ENCODE assay signal across 10 cellular contexts in the genomic region with DNA sequence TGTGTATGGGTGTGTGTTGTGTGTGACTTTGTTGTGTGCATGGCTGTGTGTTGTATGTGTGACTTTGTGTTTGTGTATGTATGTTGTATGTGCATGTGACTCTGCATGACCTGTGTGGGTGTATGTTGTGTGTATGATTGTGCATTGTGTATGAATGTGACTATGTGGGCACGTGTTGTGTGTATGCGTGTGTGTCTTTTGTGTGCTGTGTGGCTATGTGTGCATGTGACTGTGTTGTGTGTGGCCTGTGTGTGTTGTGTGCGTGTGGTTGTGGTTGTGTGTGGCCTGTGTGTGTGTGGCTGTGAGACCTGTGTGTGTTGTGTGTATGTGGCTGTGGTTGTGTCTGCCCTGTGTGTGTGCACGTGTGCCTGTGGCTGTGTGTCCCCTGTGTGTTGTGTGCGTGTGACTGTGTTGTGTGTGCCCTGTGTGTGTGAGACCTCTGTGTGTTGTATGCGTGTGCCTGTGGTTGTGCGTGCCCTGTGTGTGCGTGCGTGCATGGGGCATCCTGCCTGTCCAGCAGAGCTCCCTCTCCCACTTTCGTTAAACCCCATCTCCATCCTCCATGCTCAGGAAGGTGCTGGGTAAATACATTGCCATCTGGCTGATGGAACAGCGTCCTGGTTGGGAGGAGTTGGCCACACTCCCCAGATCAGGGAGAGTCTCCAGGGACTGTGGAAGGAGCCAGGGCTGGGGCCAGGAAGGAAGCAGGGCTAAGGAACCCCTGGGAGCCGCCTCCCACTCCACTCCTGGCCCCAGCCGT.
DNase-seq lines count a peak whose midpoint lies in the region; ATAC-seq, FAIRE-seq and TF ChIP-seq lines count a peak whose summit lies in the region.
"Had no signal": no experiment of that assay in that cellular context is flagged by ENCODE, and none has a peak within 500 bp of the region (broad histone marks: within the 10 kb centered on the region; RNA-seq: fewer than 3 reads in every experiment).

No MANE protein-coding gene starts in this region.

- ATAC-seq in mucosa of descending colon (peak; percentile 71), GM21723 (IDR thresholded peaks at IDR 0.05; ENCODE audit: unreplicated experiment) (no peak)

- peak overlapping the region in 5 of 8 donors; percentile 9 to 79 (median 66) for H3K27ac Mint-ChIP-seq in CD8-positive, alpha-beta memory T cell
- H3K27ac Mint-ChIP-seq in brain: peak overlapping the region; percentile 63 to 90 (median 86)

- peak; percentile 99 for FAIRE-seq in HTR-8/SVneo (lab: Jason Lieb, UNC)

- POLR2A ChIA-PET in CD8-positive, alpha-beta memory T cell (lab: Charles Lee): no interaction called here

- H3K4me1 Mint-ChIP-seq in CD8-positive, alpha-beta memory T cell: peaks cover 10 to 16% (median 16%) of the 10 kb centered on the region in 3 donors
- peaks cover 80% of the 10 kb centered on the region for H3K4me1 Mint-ChIP-seq in brain

- H3K27me3 ChIP-seq in CD8-positive, alpha-beta memory T cell (ENCODE audit: insufficient read depth, low read length, poor library complexity, severe bottlenecking): no peaks in the 10 kb centered on the region
- no peaks in the 10 kb centered on the region for H3K27me3 ChIP-seq in tibial nerve

- H3K9me3 ChIP-seq in CD8-positive, alpha-beta memory T cell (ENCODE audit: low read length): no peaks in the 10 kb centered on the region
- H3K9me3 ChIP-seq in mucosa of descending colon (no peaks in the 10 kb centered on the region), tibial nerve (no peaks in the 10 kb centered on the region)

- CTCF ChIA-PET in CD8-positive, alpha-beta memory T cell (lab: Charles Lee): interaction anchor here (0.6 to 1.2 kb wide), 2 partner anchors 103 to 226 kb away, joined by 3 read pairs; no protein-coding TSS in a partner anchor

- no peaks in the 10 kb centered on the region for H3K36me3 ChIP-seq in CD8-positive, alpha-beta memory T cell (ENCODE audit: insufficient read depth, low read length)
- H3K36me3 ChIP-seq in mucosa of descending colon (ENCODE audit: low read depth) (no peaks in the 10 kb centered on the region), tibial nerve (no peaks in the 10 kb centered on the region)

- H3K27me3 Mint-ChIP-seq in CD8-positive, alpha-beta memory T cell: peaks cover 4 to 7% of the 10 kb centered on the region in 2 donors
- H3K27me3 Mint-ChIP-seq in brain: peaks cover 5% of the 10 kb centered on the region

- peaks cover 6% of the 10 kb centered on the region for H3K4me1 ChIP-seq in CD8-positive, alpha-beta memory T cell (ENCODE audit: insufficient read depth, low read length)
- H3K4me1 ChIP-seq in mucosa of descending colon (ENCODE audit: low read depth) (peaks cover 19% of the 10 kb centered on the region), tibial nerve (peaks cover 0 to 43% (median 7%) of the 10 kb centered on the region in 4 donors)

- intact Hi-C loops in mucosa of descending colon (cut with DNase I, micrococcal nuclease): no loop called here

- no peaks in the 10 kb centered on the region for H3K36me3 Mint-ChIP-seq in CD8-positive, alpha-beta memory T cell
- peaks cover 11% of the 10 kb centered on the region for H3K36me3 Mint-ChIP-seq in brain

- peaks cover 0 to 9% (median 4%) of the 10 kb centered on the region in 5 donors for H3K9me3 Mint-ChIP-seq in CD8-positive, alpha-beta memory T cell
- H3K9me3 Mint-ChIP-seq in brain: peaks cover 0 to 4% (median 2%) of the 10 kb centered on the region in 5 experiments

- TF ChIP-seq POLR2A in tibial nerve (IDR thresholded peaks at IDR 0.05): no peak

- DNase-seq in CD8-positive, alpha-beta memory T cell: no peak
- DNase-seq in HTR-8/SVneo (ENCODE audit: insufficient read length, low spot score) (no peak), mucosa of descending colon (peak in 2 of 3 donors; percentile 33 to 57), iPS-NIHi7 (ENCODE audit: extremely low spot score) (no peak), tibial nerve (ENCODE audit: low spot score in 2 of 2) (no peak), kidney glomerular epithelial cell (lab: John Stamatoyannopoulos, UW) (no peak)
- DNase-seq: activated CD4-positive, alpha-beta T cell treated with anti-CD3 and anti-CD28 coated beads, Interleukin-2, amount 50 U/mL, for 4 hours; HCEC 1CT had no signal

- no peak overlapping the region for H3K4me3 ChIP-seq in CD8-positive, alpha-beta memory T cell (ENCODE audit: low read length)
- no peak overlapping the region for H3K4me3 ChIP-seq in mucosa of descending colon
- no peak overlapping the region for H3K4me3 ChIP-seq in tibial nerve

- 71 to 73% methylated on average over 8 to 13 of the region's 13 CpGs for WGBS in tibial nerve, 2 donors

- no peak overlapping the region for H3K4me3 Mint-ChIP-seq in CD8-positive, alpha-beta memory T cell
- peak overlapping the region; percentile 12 to 52 (median 27) for H3K4me3 Mint-ChIP-seq in brain

- no peak overlapping the region for H3K27ac ChIP-seq in CD8-positive, alpha-beta memory T cell (ENCODE audit: low read depth, low read length)
- H3K27ac ChIP-seq in tibial nerve: no peak overlapping the region

- TF ChIP-seq EP300 in tibial nerve (IDR thresholded peaks at IDR 0.05): no peak

- TF ChIP-seq CTCF in brain (conservative IDR thresholded peaks at IDR 0.05): no peak
- no peak for TF ChIP-seq CTCF in mucosa of descending colon (IDR thresholded peaks at IDR 0.05)
- no peak for TF ChIP-seq CTCF in tibial nerve (IDR thresholded peaks at IDR 0.05)

Comparison
In these comparisons a context has a peak if more than half of its experiments do, and no peak if none do; other contexts are left out.
1. DNase-seq: peak in mucosa of descending colon (2 of 3); none in CD8-positive, alpha-beta memory T cell (0 of 5), HTR-8/SVneo (single experiment), iPS-NIHi7 (single experiment), tibial nerve (0 of 2) and kidney glomerular epithelial cell (single experiment).
2. H3K4me3 Mint-ChIP-seq: peak in brain (5 of 5); none in CD8-positive, alpha-beta memory T cell (0 of 7).